9 cellular contexts compared by ENCODE assay signal in genomic region chr3:46974421-46975227, GRCh38. TPM values are rescaled to one million over a fixed set of nuclear protein-coding genes. Genes with fewer than 3 reads are reported as not detected.
DNase-seq lines count a peak whose midpoint lies in the region; ATAC-seq and TF ChIP-seq lines count a peak whose summit lies in the region.
"Had no signal": no experiment of that assay in that cellular context is flagged by ENCODE, and none has a peak within 500 bp of the region (broad histone marks: within the 10 kb centered on the region; RNA-seq: fewer than 3 reads in every experiment).

No MANE protein-coding gene starts in this region.

- H3K9me3 ChIP-seq in PC-3 (ENCODE audit: low read length), result no peaks in the 10 kb centered on the region
- H3K9me3 ChIP-seq in SJCRH30 (replicated peaks), result no peaks in the 10 kb centered on the region

- H3K9me3 Mint-ChIP-seq in activated CD8-positive, alpha-beta memory T cell treated with anti-CD3 and anti-CD28 coated beads, Interleukin-2, amount 10 ng/mL, durations not matched to agents 7 days and 5 days (ENCODE audit: low read depth), result no peaks in the 10 kb centered on the region
- H3K9me3 Mint-ChIP-seq in stimulated activated effector memory CD8-positive, alpha-beta T cell treated with anti-CD3 and anti-CD28 coated beads, Interleukin-12 subunit alpha, Interleukin-12 subunit beta, amount 100 ng/mL, for 72 hours, result no peaks in the 10 kb centered on the region

- peak overlapping the region; percentile 98; the same call in 1 of the 2 replicates for H3K9ac ChIP-seq in PC-3 (ENCODE audit: low read length)

- no peak overlapping the region for H2AFZ ChIP-seq in PC-3 (ENCODE audit: low read length)

- no peak for ATAC-seq in activated CD8-positive, alpha-beta memory T cell treated with anti-CD3 and anti-CD28 coated beads, Interleukin-2, amount 10 ng/mL, durations not matched to agents 7 days and 5 days
- ATAC-seq in PC-3 (no peak), GM18502 (IDR thresholded peaks at IDR 0.05; ENCODE audit: poor library complexity, unreplicated experiment) (no peak)
- no peak for ATAC-seq in stimulated activated effector memory CD8-positive, alpha-beta T cell treated with anti-CD3 and anti-CD28 coated beads, Interleukin-12 subunit alpha, Interleukin-12 subunit beta, amount 100 ng/mL, for 72 hours

- no peaks in the 10 kb centered on the region for H3F3A ChIP-seq in PC-3 (ENCODE audit: low read length, unreplicated experiment)

- H3K27ac Mint-ChIP-seq in activated CD8-positive, alpha-beta memory T cell treated with anti-CD3 and anti-CD28 coated beads, Interleukin-2, amount 10 ng/mL, durations not matched to agents 7 days and 5 days, result peak overlapping the region; percentile 71
- peak overlapping the region; percentile 91 for H3K27ac Mint-ChIP-seq in stimulated activated effector memory CD8-positive, alpha-beta T cell treated with anti-CD3 and anti-CD28 coated beads, Interleukin-12 subunit alpha, Interleukin-12 subunit beta, amount 100 ng/mL, for 72 hours

- CTCF ChIA-PET in activated CD8-positive, alpha-beta memory T cell treated with anti-CD3 and anti-CD28 coated beads, Interleukin-2, amount 10 ng/mL, durations not matched to agents 7 days and 5 days (lab: Charles Lee), result interaction anchor here (1.1 kb wide), 1 partner anchor 11 kb away, joined by 3 read pairs; no protein-coding TSS in a partner anchor
- CTCF ChIA-PET in PC-3 (lab: Charles Lee), result interaction anchor here (0.6 kb wide), 1 partner anchor 9 kb away, joined by 3 read pairs; no protein-coding TSS in a partner anchor

- no peaks in the 10 kb centered on the region for H3K27me3 ChIP-seq in PC-3 (ENCODE audit: low read length)
- no peaks in the 10 kb centered on the region for H3K27me3 ChIP-seq in SJCRH30

- H3K4me1 Mint-ChIP-seq in activated CD8-positive, alpha-beta memory T cell treated with anti-CD3 and anti-CD28 coated beads, Interleukin-2, amount 10 ng/mL, durations not matched to agents 7 days and 5 days, result peaks cover 73% of the 10 kb centered on the region
- H3K4me1 Mint-ChIP-seq in stimulated activated effector memory CD8-positive, alpha-beta T cell treated with anti-CD3 and anti-CD28 coated beads, Interleukin-12 subunit alpha, Interleukin-12 subunit beta, amount 100 ng/mL, for 72 hours, result peaks cover 64% of the 10 kb centered on the region

- H3K9me2 ChIP-seq in PC-3 (replicated peaks; ENCODE audit: low read length), result no peaks in the 10 kb centered on the region

- peaks cover 6% of the 10 kb centered on the region; the same call in 1 of the 2 replicates for H3K36me3 ChIP-seq in PC-3 (ENCODE audit: low read depth, low read length)
- peaks cover 3% of the 10 kb centered on the region; the same call in 1 of the 2 replicates for H3K36me3 ChIP-seq in SJCRH30

- POLR2A ChIA-PET in PC-3 (lab: Charles Lee; ENCODE audit: unreplicated experiment), result interaction anchor here (0.5 kb wide), 1 partner anchor 27 kb away, joined by 4 read pairs; no protein-coding TSS in a partner anchor

- TF ChIP-seq CTCF in PC-3 (conservative IDR thresholded peaks at IDR 0.05; ENCODE audit: low read depth, low read length) (no peak), fibroblast of the aortic adventitia (IDR thresholded peaks at IDR 0.05; ENCODE audit: insufficient read depth, low read length) (no peak)

- H3K27ac ChIP-seq in PC-3 (ENCODE audit: low read length) (no peak overlapping the region), SJCRH30 (no peak overlapping the region)

- intact Hi-C loops in PC-3 (cut with micrococcal nuclease), result no loop called here

- H3K36me3 Mint-ChIP-seq in activated CD8-positive, alpha-beta memory T cell treated with anti-CD3 and anti-CD28 coated beads, Interleukin-2, amount 10 ng/mL, durations not matched to agents 7 days and 5 days, result peaks cover 40% of the 10 kb centered on the region
- peaks cover 79% of the 10 kb centered on the region for H3K36me3 Mint-ChIP-seq in stimulated activated effector memory CD8-positive, alpha-beta T cell treated with anti-CD3 and anti-CD28 coated beads, Interleukin-12 subunit alpha, Interleukin-12 subunit beta, amount 100 ng/mL, for 72 hours

- peak overlapping the region; percentile 87 for H3K4me3 ChIP-seq in PC-3 (ENCODE audit: low read length)
- peak overlapping the region; percentile 5 for H3K4me3 ChIP-seq in fibroblast of the aortic adventitia (ENCODE audit: low read depth, low read length)
- no peak overlapping the region for H3K4me3 ChIP-seq in SJCRH30

- H3K4me3 Mint-ChIP-seq in activated CD8-positive, alpha-beta memory T cell treated with anti-CD3 and anti-CD28 coated beads, Interleukin-2, amount 10 ng/mL, durations not matched to agents 7 days and 5 days, result peak overlapping the region; percentile 98
- peak overlapping the region; percentile 81 for H3K4me3 Mint-ChIP-seq in stimulated activated effector memory CD8-positive, alpha-beta T cell treated with anti-CD3 and anti-CD28 coated beads, Interleukin-12 subunit alpha, Interleukin-12 subunit beta, amount 100 ng/mL, for 72 hours

- BruUV-seq in PC-3 (replicated peaks; lab: Mats Ljungman, UMichigan), result no TSS peak

- H3K4me2 ChIP-seq in PC-3 (ENCODE audit: low read length), result peak overlapping the region; percentile 78

- H3K4me1 ChIP-seq in PC-3 (ENCODE audit: insufficient read depth, low read length), result peaks cover 18% of the 10 kb centered on the region
- peaks cover 3% of the 10 kb centered on the region; the same call in 1 of the 2 replicates for H3K4me1 ChIP-seq in SJCRH30

- DNase-seq in activated CD8-positive, alpha-beta memory T cell treated with anti-CD3 and anti-CD28 coated beads, Interleukin-2, amount 10 ng/mL, durations not matched to agents 7 days and 5 days, result no peak
- DNase-seq in activated CD8-positive, alpha-beta memory T cell treated with anti-CD3 and anti-CD28 coated beads, Interleukin-2, amount 50 U/mL, for 4 hours, result no peak
- DNase-seq in PC-3 (no peak), fibroblast of the aortic adventitia (ENCODE audit: low read depth) (no peak), H4 (ENCODE audit: low spot score) (no peak), SJCRH30 (no peak)
- DNase-seq in stimulated activated effector memory CD8-positive, alpha-beta T cell treated with anti-CD3 and anti-CD28 coated beads, Interleukin-12 subunit alpha, Interleukin-12 subunit beta, amount 100 ng/mL, for 72 hours (ENCODE audit: low spot score in 2 of 2), result no peak
- DNase-seq: NCI-H774 had no signal

- peaks cover 74% of the 10 kb centered on the region for H3K79me2 ChIP-seq in PC-3 (ENCODE audit: low read length)

- peaks cover 51% of the 10 kb centered on the region for H4K20me1 ChIP-seq in PC-3 (ENCODE audit: low read length)

- no peaks in the 10 kb centered on the region for H3K27me3 Mint-ChIP-seq in activated CD8-positive, alpha-beta memory T cell treated with anti-CD3 and anti-CD28 coated beads, Interleukin-2, amount 10 ng/mL, durations not matched to agents 7 days and 5 days

RNA-seq across cellular contexts. Expression of gene CCDC12, which starts 1.9 kb away (rescaled TPM):
- 10 to 100 TPM; 65.9 to 72.7 TPM for total RNA-seq in activated CD8-positive, alpha-beta memory T cell treated with anti-CD3 and anti-CD28 coated beads, Interleukin-2, amount 10 ng/mL, durations not matched to agents 7 days and 5 days
- total RNA-seq in PC-3 (2014; rRNA removed), result 44.2 and 67.8 TPM in 2 replicates
- 21.6 and 29.4 TPM in 2 replicates for total RNA-seq in fibroblast of the aortic adventitia (ENCODE audit: low replicate concordance)
- 15.1 and 16.0 TPM in 2 replicates for total RNA-seq in H4 (2014; rRNA removed; shearing (Covaris generic))
- 30.1 and 37.8 TPM in 2 replicates for total RNA-seq in SJCRH30 (2014; rRNA removed; shearing (Covaris generic))

RNA-seq across cellular contexts. Expression of gene NBEAL2, which starts 4.8 kb away (rescaled TPM):
- 100 to 1,000 TPM; 164 to 262 TPM for total RNA-seq in activated CD8-positive, alpha-beta memory T cell treated with anti-CD3 and anti-CD28 coated beads, Interleukin-2, amount 10 ng/mL, durations not matched to agents 7 days and 5 days
- 50.7 and 77.2 TPM in 2 replicates for total RNA-seq in PC-3 (2014; rRNA removed)
- 4.4 and 6.4 TPM in 2 replicates for total RNA-seq in fibroblast of the aortic adventitia (ENCODE audit: low replicate concordance)
- 3.3 and 4.0 TPM in 2 replicates for total RNA-seq in H4 (2014; rRNA removed; shearing (Covaris generic))
- 0.28 and 0.95 TPM in 2 replicates for total RNA-seq in SJCRH30 (2014; rRNA removed; shearing (Covaris generic))
